ENCODE assay signal across 18 cellular contexts in the genomic region with DNA sequence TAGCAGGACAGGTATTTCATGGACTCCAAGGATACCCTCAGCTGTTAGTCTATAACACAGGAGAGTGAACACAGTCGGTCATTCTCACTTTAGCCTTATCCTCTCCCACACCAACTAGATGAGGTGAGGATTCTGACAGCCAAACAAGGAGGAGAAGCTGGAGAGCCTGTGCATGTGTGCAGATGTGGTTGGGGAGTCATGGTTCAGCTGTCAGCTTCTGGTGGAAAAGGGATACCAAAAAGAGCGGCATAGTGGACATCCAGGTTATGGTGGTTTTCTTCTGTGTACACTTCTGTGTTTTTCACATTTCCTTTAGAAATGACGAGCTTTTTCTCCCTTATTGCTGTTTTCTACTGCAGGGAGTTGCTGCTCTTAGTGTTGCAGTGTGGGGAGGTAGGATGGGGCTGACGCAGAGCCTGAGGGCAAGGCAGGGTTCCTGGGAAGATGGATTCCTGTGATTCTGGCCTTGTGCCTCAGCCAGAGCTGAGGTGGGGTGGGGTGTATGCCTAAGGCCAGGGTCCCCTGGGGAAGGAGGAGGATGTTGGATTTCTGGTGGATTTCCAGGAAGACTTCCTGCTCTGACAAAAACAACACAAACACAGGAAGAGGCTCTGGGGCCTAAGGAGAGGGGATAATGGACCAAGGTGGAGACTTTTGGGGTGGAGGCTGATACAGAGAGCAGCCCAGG. TPM values are rescaled to one million over a fixed set of nuclear protein-coding genes. Genes with fewer than 3 reads are reported as not detected.
DNase-seq lines count a peak whose midpoint lies in the region; ATAC-seq and TF ChIP-seq lines count a peak whose summit lies in the region.
"Had no signal": no experiment of that assay in that cellular context is flagged by ENCODE, and none has a peak within 500 bp of the region (broad histone marks: within the 10 kb centered on the region; RNA-seq: fewer than 3 reads in every experiment).

No MANE protein-coding gene starts in this region.

- no peaks in the 10 kb centered on the region for H3K79me1 ChIP-seq in H9 (ENCODE audit: insufficient read depth, low read depth, low read length, poor library complexity, severe bottlenecking)

- no peaks in the 10 kb centered on the region for H3K79me2 ChIP-seq in H9 (ENCODE audit: insufficient read depth, low read length)

- H4K8ac ChIP-seq in H9 (replicated peaks; ENCODE audit: insufficient read length, low read depth, low read length): no peak overlapping the region

- H4K91ac ChIP-seq in H9 (ENCODE audit: insufficient read length, low read depth, low read length): no peak overlapping the region

- H3K4me3 Mint-ChIP-seq in HFFc6 (no peak overlapping the region), chondrocyte (ENCODE audit: unreplicated experiment) (no peak overlapping the region), H9 (no peak overlapping the region)
- no peak overlapping the region for H3K4me3 Mint-ChIP-seq in stimulated activated memory B cell treated with anti-CD40 and anti-IgM and Interleukin-4, amounts not matched to agents 10 μg/mL and 1 μg/mL and 100 μg/mL, for 72 hours

- H3K9me3 ChIP-seq in right atrium auricular region (no peaks in the 10 kb centered on the region), H9 (ENCODE audit: control insufficient read depth, low read depth, low read length) (no peaks in the 10 kb centered on the region)
- H3K9me3 ChIP-seq: ovary had no signal

- no peak overlapping the region for H2BK20ac ChIP-seq in H9 (ENCODE audit: low read depth, low read length, poor library complexity, severe bottlenecking)

- no peaks in the 10 kb centered on the region for H4K20me1 ChIP-seq in H9 (ENCODE audit: control insufficient read depth, insufficient read depth, insufficient read length)

- no peak overlapping the region for H3K18ac ChIP-seq in H9 (ENCODE audit: insufficient read length, low read depth, low read length)

- H3K27ac Mint-ChIP-seq in HFFc6 (peak overlapping the region; percentile 25), chondrocyte (ENCODE audit: unreplicated experiment) (peak overlapping the region; percentile 77), H9 (peak overlapping the region in 1 of 3 experiments; percentile 46; a peak in 2 of 7 replicates)
- H3K27ac Mint-ChIP-seq in stimulated activated memory B cell treated with anti-CD40 and anti-IgM and Interleukin-4, amounts not matched to agents 10 μg/mL and 1 μg/mL and 100 μg/mL, for 72 hours: peak overlapping the region; percentile 50

- H3K4me1 Mint-ChIP-seq in HFFc6 (ENCODE audit: low read depth) (peaks cover 30% of the 10 kb centered on the region), chondrocyte (ENCODE audit: low read depth) (peaks cover 34% of the 10 kb centered on the region), H9 (peaks cover 9 to 12% of the 10 kb centered on the region in 2 experiments)
- H3K4me1 Mint-ChIP-seq in stimulated activated memory B cell treated with anti-CD40 and anti-IgM and Interleukin-4, amounts not matched to agents 10 μg/mL and 1 μg/mL and 100 μg/mL, for 72 hours: peaks cover 16% of the 10 kb centered on the region

- H3K36me3 ChIP-seq in right atrium auricular region: no peaks in the 10 kb centered on the region
- H3K36me3 ChIP-seq: cardiac muscle cell, ovary had no signal

- WGBS in H9 (ENCODE audit: extremely low coverage, insufficient read length, low lambda C conversion rate): no CpG with 5 or more reads among the region's 4 CpGs

- H3K27me3 Mint-ChIP-seq in HFFc6 (ENCODE audit: insufficient read depth) (no peaks in the 10 kb centered on the region; the same call in 1 of the 2 replicates), chondrocyte (ENCODE audit: low read depth) (no peaks in the 10 kb centered on the region), H9 (ENCODE audit: low read depth) (peaks cover 7% of the 10 kb centered on the region)
- H3K27me3 Mint-ChIP-seq in stimulated activated memory B cell treated with anti-CD40 and anti-IgM and Interleukin-4, amounts not matched to agents 10 μg/mL and 1 μg/mL and 100 μg/mL, for 72 hours: no peaks in the 10 kb centered on the region

- no peak for ATAC-seq in stimulated activated memory B cell treated with anti-CD40 and anti-IgM and Interleukin-4, amounts not matched to agents 10 μg/mL and 1 μg/mL and 100 μg/mL, for 72 hours
- ATAC-seq: left colon; stimulated activated naive CD8-positive, alpha-beta T cell treated with anti-CD3 and anti-CD28 coated beads, Interleukin-15, Interleukin-2, amounts not matched to agents 100 U/mL and 50 U/mL, for 24 hours had no signal

- TF ChIP-seq CTCF in HFFc6 (IDR thresholded peaks at IDR 0.05): no peak
- no peak for TF ChIP-seq CTCF in chondrocyte (IDR thresholded peaks at IDR 0.05)
- no peak for TF ChIP-seq CTCF in right atrium auricular region (IDR thresholded peaks at IDR 0.05)
- no peak for TF ChIP-seq CTCF in H9 (conservative IDR thresholded peaks at IDR 0.05)

- no peak overlapping the region for H3K9ac ChIP-seq in H9 (ENCODE audit: extremely low read depth, insufficient read length, low read length)

- no peaks in the 10 kb centered on the region for H3K23me2 ChIP-seq in H9 (ENCODE audit: insufficient read length, low read depth, low read length, poor library complexity, severe bottlenecking)

- H3K4me1 ChIP-seq in right atrium auricular region: peaks cover 0 to 38% of the 10 kb centered on the region in 2 donors
- H3K4me1 ChIP-seq in H9 (ENCODE audit: insufficient read depth, low read length): no peaks in the 10 kb centered on the region; the same call in 1 of the 2 replicates

- H3K36me3 Mint-ChIP-seq in HFFc6 (ENCODE audit: low read depth) (no peaks in the 10 kb centered on the region), chondrocyte (ENCODE audit: low read depth) (no peaks in the 10 kb centered on the region), H9 (ENCODE audit: insufficient read depth in 1 of 3, low read depth in 3 of 3) (no peaks in the 10 kb centered on the region)
- no peaks in the 10 kb centered on the region for H3K36me3 Mint-ChIP-seq in stimulated activated memory B cell treated with anti-CD40 and anti-IgM and Interleukin-4, amounts not matched to agents 10 μg/mL and 1 μg/mL and 100 μg/mL, for 72 hours

- H3K4me2 ChIP-seq in H9 (ENCODE audit: insufficient read depth, insufficient read length, low read length): no peak overlapping the region

- H3T11ph ChIP-seq in H9 (ENCODE audit: low read length): no peak overlapping the region

- no peak overlapping the region for H3K23ac ChIP-seq in H9 (ENCODE audit: insufficient read length, low read depth, low read length)

- H3K27ac ChIP-seq in right atrium auricular region (peak overlapping the region; percentile 50 to 68), H9 (ENCODE audit: insufficient read length, low read depth, low read length) (no peak overlapping the region)
- H3K27ac ChIP-seq: C4-2B, cardiac muscle cell, ovary had no signal

- H2BK12ac ChIP-seq in H9 (ENCODE audit: insufficient read length, low read depth, low read length): no peak overlapping the region

- H3K14ac ChIP-seq in H9 (ENCODE audit: insufficient read depth, low read length): no peak overlapping the region

- no peak overlapping the region for H4K5ac ChIP-seq in H9 (ENCODE audit: insufficient read length, low read depth, low read length)

- H2BK120ac ChIP-seq in H9 (ENCODE audit: low read depth, low read length, poor library complexity, severe bottlenecking): no peak overlapping the region

- no peaks in the 10 kb centered on the region for H3K27me3 ChIP-seq in right atrium auricular region
- no peaks in the 10 kb centered on the region for H3K27me3 ChIP-seq in H9 (ENCODE audit: insufficient read depth, low read length)
- H3K27me3 ChIP-seq: cardiac muscle cell, ovary had no signal

- H2AK5ac ChIP-seq in H9 (ENCODE audit: insufficient read length, low read length): no peak overlapping the region

- H2AFZ ChIP-seq in H9 (ENCODE audit: low read length): no peak overlapping the region

- no peak overlapping the region for H2BK15ac ChIP-seq in H9 (ENCODE audit: low read depth, low read length)

- no peak overlapping the region for H3K4me3 ChIP-seq in right atrium auricular region
- H3K4me3 ChIP-seq: cardiac muscle cell, ovary had no signal

- H3K56ac ChIP-seq in H9 (ENCODE audit: insufficient read length, low read depth, low read length): no peak overlapping the region

- DNase-seq in HFFc6 (no peak), chondrocyte (ENCODE audit: low spot score) (no peak), right atrium auricular region (ENCODE audit: low spot score) (no peak), HUDEP-2 (lab: John Stamatoyannopoulos, UW; ENCODE audit: unreplicated experiment in 76 of 76) (no peak), occipital lobe (lab: John Stamatoyannopoulos, UW) (no peak), anterior cingulate cortex (lab: John Stamatoyannopoulos, UW) (no peak), H9 (no peak)
- DNase-seq: activated CD4-positive, alpha-beta T cell treated with anti-CD3 and anti-CD28 coated beads, Interleukin-2, amount 50 U/mL, for 48 hours; activated gamma-delta T cell; left colon; NCI-H2107; ovary; stimulated activated CD4-positive, alpha-beta T cell treated with anti-CD3 and anti-CD28 coated beads, Interleukin-2, amount 100 ng/mL, for 48 hours; stimulated activated naive CD8-positive, alpha-beta T cell treated with anti-CD3 and anti-CD28 coated beads, Interleukin-15, Interleukin-2, amounts not matched to agents 100 U/mL and 50 U/mL, for 24 hours; T-helper 2 cell had no signal

- H3K9me3 Mint-ChIP-seq in HFFc6 (no peaks in the 10 kb centered on the region), chondrocyte (ENCODE audit: low read depth) (no peaks in the 10 kb centered on the region), H9 (no peaks in the 10 kb centered on the region; a peak in 1 of 5 replicates)
- no peaks in the 10 kb centered on the region for H3K9me3 Mint-ChIP-seq in stimulated activated memory B cell treated with anti-CD40 and anti-IgM and Interleukin-4, amounts not matched to agents 10 μg/mL and 1 μg/mL and 100 μg/mL, for 72 hours

- no peak overlapping the region for H3K4ac ChIP-seq in H9 (ENCODE audit: low read depth, low read length)

- H2BK5ac ChIP-seq in H9 (ENCODE audit: insufficient read length, low read length): no peak overlapping the region

RNA-seq across cellular contexts. Expression of a gene that starts 26.5 kb away (rescaled TPM):
- total RNA-seq in HFFc6 (2021; fragmentation: NEBNext Ultra II Directional; extraction: Animal tissue kit (Norgen Biotek cat#: 25700)): 10 to 100 TPM; 14.0 to 25.5 (median 24.0) TPM
- 54.2 to 84.9 TPM (median 54.8 TPM) in 3 replicates for total RNA-seq in chondrocyte
- 1 to 10 TPM; 3.9 to 4.6 TPM for total RNA-seq in right atrium auricular region
- total RNA-seq in occipital lobe: 0.94 TPM
- total RNA-seq in H9 (2021): 15.0 and 16.2 TPM in 2 replicates
